Comparison of ENCODE assay signal across 12 cellular contexts in the genomic region with DNA sequence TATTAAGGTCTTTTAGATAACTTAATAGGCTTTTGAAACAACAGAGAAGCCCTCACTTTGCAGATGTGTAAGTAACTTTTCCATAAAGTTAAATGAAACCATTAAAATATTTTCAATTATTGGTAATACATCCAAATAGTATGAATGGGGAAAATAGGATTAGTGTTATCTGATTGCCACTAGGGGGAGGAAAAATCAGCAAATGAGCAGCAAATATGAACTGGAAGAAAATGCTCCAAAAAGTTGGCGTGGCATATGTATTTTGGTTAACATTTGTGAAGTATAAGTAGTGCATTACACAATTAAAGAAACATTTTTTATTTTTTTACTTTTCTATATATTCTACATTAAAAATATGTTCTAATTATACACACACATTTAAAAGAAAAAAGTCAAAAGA.
DNase-seq lines count a peak whose midpoint lies in the region; ATAC-seq and TF ChIP-seq lines count a peak whose summit lies in the region.
"Had no signal": no experiment of that assay in that cellular context is flagged by ENCODE, and none has a peak within 500 bp of the region (broad histone marks: within the 10 kb centered on the region; RNA-seq: fewer than 3 reads in every experiment).

No MANE protein-coding gene starts in this region.

- CTCF ChIA-PET in Caco-2 (lab: Charles Lee) = no interaction called here

- H3K27ac Mint-ChIP-seq in Caco-2 (ENCODE audit: unreplicated experiment) = no peak overlapping the region
- H3K27ac Mint-ChIP-seq: activated T-cell treated with anti-CD3 and anti-CD28 coated beads, Interleukin-2, amount 50 U/mL, for 72 hours; stimulated activated naive B cell treated with anti-CD40 and anti-IgM and Interleukin-4, amounts not matched to agents 10 μg/mL and 1 μg/mL and 100 μg/mL, for 72 hours had no signal

- no peaks in the 10 kb centered on the region for H3K27me3 ChIP-seq in Caco-2 (replicated peaks; ENCODE audit: control insufficient read depth, insufficient read depth, low read length)

- H3K4me1 Mint-ChIP-seq in Caco-2 (ENCODE audit: low read depth, unreplicated experiment) = no peaks in the 10 kb centered on the region
- H3K4me1 Mint-ChIP-seq: stimulated activated naive B cell treated with anti-CD40 and anti-IgM and Interleukin-4, amounts not matched to agents 10 μg/mL and 1 μg/mL and 100 μg/mL, for 72 hours had no signal

- DNase-seq in Caco-2 = no peak
- peak; percentile 35 for DNase-seq in SK-MEL-5 (ENCODE audit: low read depth, low spot score)
- no peak for DNase-seq in left lobe of liver (ENCODE audit: low spot score)
- DNase-seq in mucosa of gallbladder (ENCODE audit: low spot score) = no peak
- DNase-seq in dedifferentiated amniotic fluid mesenchymal stem cell (ENCODE audit: extremely low spot score) = no peak
- DNase-seq: activated T-cell treated with anti-CD3 and anti-CD28 coated beads, Interleukin-2, amount 50 U/mL, for 72 hours; islet precursor cell; stimulated activated naive B cell treated with anti-CD40 and anti-IgM and Interleukin-4, amounts not matched to agents 10 μg/mL and 1 μg/mL and 100 μg/mL, for 72 hours had no signal

- no peaks in the 10 kb centered on the region for H3K36me3 ChIP-seq in Caco-2 (ENCODE audit: control insufficient read depth, insufficient read depth, low read length)

- in situ Hi-C loops in SK-MEL-5 (cut with HindIII; ENCODE audit: low pct_unique_long_range_greater_than_20kb, low sequenced_read_pairs) = no loop called here

- no TSS peak for BruUV-seq in Caco-2 (replicated peaks; lab: Mats Ljungman, UMichigan)

- peak; percentile 47 to 48 for TF ChIP-seq CTCF in Caco-2 (IDR thresholded peaks at IDR 0.05; ENCODE audit: insufficient read depth in 1 of 2, low read depth in 1 of 2, low read length in 1 of 2, severe bottlenecking in 1 of 2, unreplicated experiment in 1 of 2)

- H3K9me3 Mint-ChIP-seq in Caco-2 (ENCODE audit: unreplicated experiment) = no peaks in the 10 kb centered on the region
- H3K9me3 Mint-ChIP-seq: activated T-cell treated with anti-CD3 and anti-CD28 coated beads, Interleukin-2, amount 50 U/mL, for 72 hours had no signal

- no peak overlapping the region for H3K4me3 Mint-ChIP-seq in Caco-2 (ENCODE audit: unreplicated experiment)
- H3K4me3 Mint-ChIP-seq: activated T-cell treated with anti-CD3 and anti-CD28 coated beads, Interleukin-2, amount 50 U/mL, for 72 hours; stimulated activated naive B cell treated with anti-CD40 and anti-IgM and Interleukin-4, amounts not matched to agents 10 μg/mL and 1 μg/mL and 100 μg/mL, for 72 hours had no signal

- ATAC-seq in GM18511 (IDR thresholded peaks at IDR 0.05; ENCODE audit: unreplicated experiment) (peak; percentile 57), left lobe of liver (peak; percentile 56), GM18909 (IDR thresholded peaks at IDR 0.05; ENCODE audit: poor library complexity, unreplicated experiment) (no peak), HG03521 (IDR thresholded peaks at IDR 0.05; ENCODE audit: unreplicated experiment) (no peak)
- ATAC-seq: activated T-cell treated with anti-CD3 and anti-CD28 coated beads, Interleukin-2, amount 50 U/mL, for 72 hours; stimulated activated naive B cell treated with anti-CD40 and anti-IgM and Interleukin-4, amounts not matched to agents 10 μg/mL and 1 μg/mL and 100 μg/mL, for 72 hours had no signal

- no peaks in the 10 kb centered on the region for H3K36me3 Mint-ChIP-seq in Caco-2 (ENCODE audit: insufficient read depth, unreplicated experiment)
- H3K36me3 Mint-ChIP-seq: stimulated activated naive B cell treated with anti-CD40 and anti-IgM and Interleukin-4, amounts not matched to agents 10 μg/mL and 1 μg/mL and 100 μg/mL, for 72 hours had no signal

- H3K4me1 ChIP-seq in Caco-2 = no peaks in the 10 kb centered on the region

- no peaks in the 10 kb centered on the region for H3K9me3 ChIP-seq in Caco-2

- intact Hi-C loops in Caco-2 (cut with micrococcal nuclease; ENCODE audit: unreplicated experiment) = loop anchor here (1.0 kb wide), 2 partner anchors 197 to 219 kb away; no protein-coding TSS in a partner anchor

- no peak overlapping the region for H3K4me3 ChIP-seq in Caco-2 (ENCODE audit: low read depth, low read length)
- H3K4me3 ChIP-seq: SK-N-MC had no signal

- H3K27me3 Mint-ChIP-seq in Caco-2 (ENCODE audit: insufficient read depth, unreplicated experiment) = peaks cover 5% of the 10 kb centered on the region
- H3K27me3 Mint-ChIP-seq: stimulated activated naive B cell treated with anti-CD40 and anti-IgM and Interleukin-4, amounts not matched to agents 10 μg/mL and 1 μg/mL and 100 μg/mL, for 72 hours had no signal

- POLR2A ChIA-PET in Caco-2 (lab: Charles Lee) = no interaction called here

Comparison
In these comparisons a context has a peak if more than half of its experiments do, and no peak if none do; other contexts are left out.
1. ATAC-seq: peak in GM18511 (single experiment) and left lobe of liver (single experiment); none in GM18909 (single experiment) and HG03521 (single experiment).